In genomic region chrX:57771689-57772088, GRCh38 we compare ENCODE assay signal across 18 cellular contexts.
DNase-seq lines count a peak whose midpoint lies in the region; ATAC-seq, FAIRE-seq and TF ChIP-seq lines count a peak whose summit lies in the region.
"Had no signal": no experiment of that assay in that cellular context is flagged by ENCODE, and none has a peak within 500 bp of the region (broad histone marks: within the 10 kb centered on the region; RNA-seq: fewer than 3 reads in every experiment).

No MANE protein-coding gene starts in this region.

- POLR2A ChIA-PET in CD8-positive, alpha-beta memory T cell (lab: Charles Lee): no interaction called here

- no peak for ATAC-seq in pancreas
- no peak for ATAC-seq in HG02763 (IDR thresholded peaks at IDR 0.05; ENCODE audit: unreplicated experiment)
- ATAC-seq in GM21367 (IDR thresholded peaks at IDR 0.05; ENCODE audit: unreplicated experiment): no peak
- ATAC-seq: A549; CD8-positive, alpha-beta T cell; GM23338 had no signal

- no peak overlapping the region for H3K27ac Mint-ChIP-seq in CD14-positive monocyte
- no peak overlapping the region for H3K27ac Mint-ChIP-seq in CD8-positive, alpha-beta memory T cell
- H3K27ac Mint-ChIP-seq: CD8-positive, alpha-beta T cell; GM23338; IgD-negative memory B cell had no signal

- H3K4me1 Mint-ChIP-seq in CD14-positive monocyte: no peaks in the 10 kb centered on the region
- H3K4me1 Mint-ChIP-seq in CD8-positive, alpha-beta memory T cell: no peaks in the 10 kb centered on the region
- H3K4me1 Mint-ChIP-seq: GM23338, IgD-negative memory B cell had no signal

- no peaks in the 10 kb centered on the region for H3K36me3 Mint-ChIP-seq in CD14-positive monocyte
- H3K36me3 Mint-ChIP-seq in CD8-positive, alpha-beta memory T cell: no peaks in the 10 kb centered on the region
- H3K36me3 Mint-ChIP-seq: CD8-positive, alpha-beta T cell; IgD-negative memory B cell had no signal

- DNase-seq in LHCN-M2 (ENCODE audit: low read depth) (peak; percentile 66), RPMI7951 (ENCODE audit: low read depth) (peak; percentile 6), bronchial epithelial cell (ENCODE audit: low read depth) (peak; percentile 69), pancreas (no peak), CD14-positive monocyte (ENCODE audit: low spot score) (no peak)
- no peak for DNase-seq in CD8-positive, alpha-beta memory T cell
- DNase-seq: BE2C; Caco-2; CD8-positive, alpha-beta T cell; DND-41; GF-D8; H7 had no signal

- no peak for FAIRE-seq in bronchial epithelial cell (lab: Jason Lieb, UNC)
- FAIRE-seq in pancreas (lab: Jason Lieb, UNC): peak; percentile 17
- FAIRE-seq: A549 had no signal

- H3K4me3 Mint-ChIP-seq in CD14-positive monocyte: no peak overlapping the region
- H3K4me3 Mint-ChIP-seq in CD8-positive, alpha-beta memory T cell: no peak overlapping the region
- H3K4me3 Mint-ChIP-seq: CD8-positive, alpha-beta T cell; GM23338; IgD-negative memory B cell had no signal

- H3K9me3 Mint-ChIP-seq in CD14-positive monocyte: peaks cover 0 to 2% (median 0%) of the 10 kb centered on the region in 7 donors
- no peaks in the 10 kb centered on the region for H3K9me3 Mint-ChIP-seq in CD8-positive, alpha-beta memory T cell
- H3K9me3 Mint-ChIP-seq: CD8-positive, alpha-beta T cell had no signal

- no peak overlapping the region for H3K27ac ChIP-seq in pancreas
- H3K27ac ChIP-seq in CD8-positive, alpha-beta memory T cell (ENCODE audit: low read depth, low read length): no peak overlapping the region
- H3K27ac ChIP-seq: A549, C4-2B had no signal

- intact Hi-C loops in pancreas (cut with DNase I) (no loop called here), CD14-positive monocyte (cut with micrococcal nuclease) (no loop called here)

- CTCF ChIA-PET in CD8-positive, alpha-beta memory T cell (lab: Charles Lee): no interaction called here

- H3K27me3 ChIP-seq in bronchial epithelial cell (ENCODE audit: control insufficient read depth, insufficient read depth, low read length) (no peaks in the 10 kb centered on the region), pancreas (no peaks in the 10 kb centered on the region)
- H3K27me3 ChIP-seq in CD8-positive, alpha-beta memory T cell (ENCODE audit: insufficient read depth, low read length, poor library complexity, severe bottlenecking): no peaks in the 10 kb centered on the region
- H3K27me3 ChIP-seq: BE2C had no signal

- no peaks in the 10 kb centered on the region for H3K4me1 ChIP-seq in pancreas
- no peaks in the 10 kb centered on the region for H3K4me1 ChIP-seq in CD8-positive, alpha-beta memory T cell (ENCODE audit: insufficient read depth, low read length)
- H3K4me1 ChIP-seq: A549, BE2C, Caco-2 had no signal

- H3K36me3 ChIP-seq in bronchial epithelial cell (ENCODE audit: control insufficient read depth, insufficient read depth, low read length): no peaks in the 10 kb centered on the region
- H3K36me3 ChIP-seq in pancreas: no peaks in the 10 kb centered on the region
- H3K36me3 ChIP-seq in CD8-positive, alpha-beta memory T cell (ENCODE audit: insufficient read depth, low read length): no peaks in the 10 kb centered on the region
- H3K36me3 ChIP-seq: BE2C had no signal

- no peaks in the 10 kb centered on the region for H3K9me3 ChIP-seq in pancreas
- no peaks in the 10 kb centered on the region for H3K9me3 ChIP-seq in CD8-positive, alpha-beta memory T cell (ENCODE audit: low read length)
- H3K9me3 ChIP-seq: A549, BE2C, Caco-2 had no signal

- no peaks in the 10 kb centered on the region for H3K27me3 Mint-ChIP-seq in CD14-positive monocyte (ENCODE audit: low read depth in 3 of 3)
- peaks cover 0 to 3% of the 10 kb centered on the region in 2 donors for H3K27me3 Mint-ChIP-seq in CD8-positive, alpha-beta memory T cell
- H3K27me3 Mint-ChIP-seq: IgD-negative memory B cell had no signal

- no peak for TF ChIP-seq CTCF in bronchial epithelial cell (IDR thresholded peaks at IDR 0.05; ENCODE audit: insufficient read depth, low read length, severe bottlenecking)
- no peak for TF ChIP-seq CTCF in pancreas (IDR thresholded peaks at IDR 0.05)
- TF ChIP-seq CTCF in CD14-positive monocyte (IDR thresholded peaks at IDR 0.05): no peak

- H3K4me3 ChIP-seq in bronchial epithelial cell (ENCODE audit: low read depth, low read length) (no peak overlapping the region), pancreas (no peak overlapping the region)
- no peak overlapping the region for H3K4me3 ChIP-seq in CD8-positive, alpha-beta memory T cell (ENCODE audit: low read length)
- H3K4me3 ChIP-seq: A549, GM23338 had no signal

Comparison
In these comparisons a context has a peak if more than half of its experiments do, and no peak if none do; other contexts are left out.
1. DNase-seq: peak in LHCN-M2 (single experiment), RPMI7951 (single experiment) and bronchial epithelial cell (single experiment); none in pancreas (0 of 6), CD14-positive monocyte (single experiment) and CD8-positive, alpha-beta memory T cell (0 of 5).